Comparison of ENCODE assay signal across 2 cellular contexts in the genomic region with DNA sequence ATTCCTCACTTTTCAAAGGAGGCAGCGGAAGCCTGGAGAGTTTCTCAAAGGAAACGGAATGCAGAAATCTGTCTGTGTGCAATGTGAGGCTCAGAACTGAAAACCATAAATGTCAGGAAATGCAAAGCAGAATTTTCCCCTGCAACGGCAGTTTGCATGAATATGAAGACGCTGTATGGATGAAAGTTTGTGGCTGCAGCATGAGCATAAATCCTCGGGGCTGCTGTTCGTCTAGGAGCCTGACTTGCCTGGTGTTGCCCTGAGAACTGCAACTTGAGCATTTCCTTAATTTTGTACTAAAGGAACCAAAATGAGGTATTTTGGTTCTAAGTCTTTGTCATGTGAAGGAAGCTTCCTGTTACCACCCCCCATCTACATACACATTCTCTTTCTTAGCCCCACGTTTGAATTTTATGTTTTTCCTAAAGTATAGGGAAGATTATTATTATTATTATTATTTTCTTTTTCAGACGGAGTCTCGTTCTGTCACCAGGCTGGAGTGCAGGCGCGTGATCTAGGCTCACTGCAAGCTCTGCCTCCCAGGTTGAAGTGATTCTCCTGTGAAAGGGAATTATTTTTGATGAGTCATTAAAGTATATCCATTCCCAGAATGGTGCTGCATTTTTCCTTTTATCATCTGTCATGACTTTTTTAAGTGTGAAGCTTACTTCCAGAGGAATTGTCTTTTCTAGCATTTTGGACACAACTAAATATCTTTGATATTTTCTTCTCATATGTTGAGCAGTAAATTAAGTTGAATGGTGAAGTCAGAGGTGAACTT.
TF ChIP-seq lines count a peak whose summit lies in the region.

No MANE protein-coding gene starts in this region.

TF ChIP-seq in GM23338, 12 proteins besides CTCF, POLR2A, EP300 and RAD21 (continues in another document):
- TF ChIP-seq, protein P1, sequence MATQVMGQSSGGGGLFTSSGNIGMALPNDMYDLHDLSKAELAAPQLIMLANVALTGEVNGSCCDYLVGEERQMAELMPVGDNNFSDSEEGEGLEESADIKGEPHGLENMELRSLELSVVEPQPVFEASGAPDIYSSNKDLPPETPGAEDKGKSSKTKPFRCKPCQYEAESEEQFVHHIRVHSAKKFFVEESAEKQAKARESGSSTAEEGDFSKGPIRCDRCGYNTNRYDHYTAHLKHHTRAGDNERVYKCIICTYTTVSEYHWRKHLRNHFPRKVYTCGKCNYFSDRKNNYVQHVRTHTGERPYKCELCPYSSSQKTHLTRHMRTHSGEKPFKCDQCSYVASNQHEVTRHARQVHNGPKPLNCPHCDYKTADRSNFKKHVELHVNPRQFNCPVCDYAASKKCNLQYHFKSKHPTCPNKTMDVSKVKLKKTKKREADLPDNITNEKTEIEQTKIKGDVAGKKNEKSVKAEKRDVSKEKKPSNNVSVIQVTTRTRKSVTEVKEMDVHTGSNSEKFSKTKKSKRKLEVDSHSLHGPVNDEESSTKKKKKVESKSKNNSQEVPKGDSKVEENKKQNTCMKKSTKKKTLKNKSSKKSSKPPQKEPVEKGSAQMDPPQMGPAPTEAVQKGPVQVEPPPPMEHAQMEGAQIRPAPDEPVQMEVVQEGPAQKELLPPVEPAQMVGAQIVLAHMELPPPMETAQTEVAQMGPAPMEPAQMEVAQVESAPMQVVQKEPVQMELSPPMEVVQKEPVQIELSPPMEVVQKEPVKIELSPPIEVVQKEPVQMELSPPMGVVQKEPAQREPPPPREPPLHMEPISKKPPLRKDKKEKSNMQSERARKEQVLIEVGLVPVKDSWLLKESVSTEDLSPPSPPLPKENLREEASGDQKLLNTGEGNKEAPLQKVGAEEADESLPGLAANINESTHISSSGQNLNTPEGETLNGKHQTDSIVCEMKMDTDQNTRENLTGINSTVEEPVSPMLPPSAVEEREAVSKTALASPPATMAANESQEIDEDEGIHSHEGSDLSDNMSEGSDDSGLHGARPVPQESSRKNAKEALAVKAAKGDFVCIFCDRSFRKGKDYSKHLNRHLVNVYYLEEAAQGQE (IDR thresholded peaks at IDR 0.05; ENCODE audit: unreplicated experiment), result no peak
- TF ChIP-seq, protein P2, sequence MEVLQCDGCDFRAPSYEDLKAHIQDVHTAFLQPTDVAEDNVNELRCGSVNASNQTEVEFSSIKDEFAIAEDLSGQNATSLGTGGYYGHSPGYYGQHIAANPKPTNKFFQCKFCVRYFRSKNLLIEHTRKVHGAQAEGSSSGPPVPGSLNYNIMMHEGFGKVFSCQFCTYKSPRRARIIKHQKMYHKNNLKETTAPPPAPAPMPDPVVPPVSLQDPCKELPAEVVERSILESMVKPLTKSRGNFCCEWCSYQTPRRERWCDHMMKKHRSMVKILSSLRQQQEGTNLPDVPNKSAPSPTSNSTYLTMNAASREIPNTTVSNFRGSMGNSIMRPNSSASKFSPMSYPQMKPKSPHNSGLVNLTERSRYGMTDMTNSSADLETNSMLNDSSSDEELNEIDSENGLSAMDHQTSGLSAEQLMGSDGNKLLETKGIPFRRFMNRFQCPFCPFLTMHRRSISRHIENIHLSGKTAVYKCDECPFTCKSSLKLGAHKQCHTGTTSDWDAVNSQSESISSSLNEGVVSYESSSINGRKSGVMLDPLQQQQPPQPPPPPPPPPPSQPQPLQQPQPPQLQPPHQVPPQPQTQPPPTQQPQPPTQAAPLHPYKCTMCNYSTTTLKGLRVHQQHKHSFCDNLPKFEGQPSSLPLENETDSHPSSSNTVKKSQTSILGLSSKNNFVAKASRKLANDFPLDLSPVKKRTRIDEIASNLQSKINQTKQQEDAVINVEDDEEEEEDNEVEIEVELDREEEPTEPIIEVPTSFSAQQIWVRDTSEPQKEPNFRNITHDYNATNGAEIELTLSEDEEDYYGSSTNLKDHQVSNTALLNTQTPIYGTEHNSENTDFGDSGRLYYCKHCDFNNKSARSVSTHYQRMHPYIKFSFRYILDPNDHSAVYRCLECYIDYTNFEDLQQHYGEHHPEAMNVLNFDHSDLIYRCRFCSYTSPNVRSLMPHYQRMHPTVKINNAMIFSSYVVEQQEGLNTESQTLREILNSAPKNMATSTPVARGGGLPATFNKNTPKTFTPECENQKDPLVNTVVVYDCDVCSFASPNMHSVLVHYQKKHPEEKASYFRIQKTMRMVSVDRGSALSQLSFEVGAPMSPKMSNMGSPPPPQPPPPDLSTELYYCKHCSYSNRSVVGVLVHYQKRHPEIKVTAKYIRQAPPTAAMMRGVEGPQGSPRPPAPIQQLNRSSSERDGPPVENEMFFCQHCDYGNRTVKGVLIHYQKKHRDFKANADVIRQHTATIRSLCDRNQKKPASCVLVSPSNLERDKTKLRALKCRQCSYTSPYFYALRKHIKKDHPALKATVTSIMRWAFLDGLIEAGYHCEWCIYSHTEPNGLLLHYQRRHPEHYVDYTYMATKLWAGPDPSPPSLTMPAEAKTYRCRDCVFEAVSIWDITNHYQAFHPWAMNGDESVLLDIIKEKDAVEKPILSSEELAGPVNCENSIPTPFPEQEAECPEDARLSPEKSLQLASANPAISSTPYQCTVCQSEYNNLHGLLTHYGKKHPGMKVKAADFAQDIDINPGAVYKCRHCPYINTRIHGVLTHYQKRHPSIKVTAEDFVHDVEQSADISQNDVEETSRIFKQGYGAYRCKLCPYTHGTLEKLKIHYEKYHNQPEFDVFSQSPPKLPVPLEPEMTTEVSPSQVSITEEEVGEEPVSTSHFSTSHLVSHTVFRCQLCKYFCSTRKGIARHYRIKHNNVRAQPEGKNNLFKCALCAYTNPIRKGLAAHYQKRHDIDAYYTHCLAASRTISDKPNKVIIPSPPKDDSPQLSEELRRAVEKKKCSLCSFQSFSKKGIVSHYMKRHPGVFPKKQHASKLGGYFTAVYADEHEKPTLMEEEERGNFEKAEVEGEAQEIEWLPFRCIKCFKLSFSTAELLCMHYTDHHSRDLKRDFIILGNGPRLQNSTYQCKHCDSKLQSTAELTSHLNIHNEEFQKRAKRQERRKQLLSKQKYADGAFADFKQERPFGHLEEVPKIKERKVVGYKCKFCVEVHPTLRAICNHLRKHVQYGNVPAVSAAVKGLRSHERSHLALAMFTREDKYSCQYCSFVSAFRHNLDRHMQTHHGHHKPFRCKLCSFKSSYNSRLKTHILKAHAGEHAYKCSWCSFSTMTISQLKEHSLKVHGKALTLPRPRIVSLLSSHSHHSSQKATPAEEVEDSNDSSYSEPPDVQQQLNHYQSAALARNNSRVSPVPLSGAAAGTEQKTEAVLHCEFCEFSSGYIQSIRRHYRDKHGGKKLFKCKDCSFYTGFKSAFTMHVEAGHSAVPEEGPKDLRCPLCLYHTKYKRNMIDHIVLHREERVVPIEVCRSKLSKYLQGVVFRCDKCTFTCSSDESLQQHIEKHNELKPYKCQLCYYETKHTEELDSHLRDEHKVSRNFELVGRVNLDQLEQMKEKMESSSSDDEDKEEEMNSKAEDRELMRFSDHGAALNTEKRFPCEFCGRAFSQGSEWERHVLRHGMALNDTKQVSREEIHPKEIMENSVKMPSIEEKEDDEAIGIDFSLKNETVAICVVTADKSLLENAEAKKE (CRISPR knock-in tag; IDR thresholded peaks at IDR 0.05), result no peak
- TF ChIP-seq ZNF114 (CRISPR knock-in tag; IDR thresholded peaks at IDR 0.05) (no peak), CREB1 (CRISPR knock-in tag; IDR thresholded peaks at IDR 0.05; ENCODE audit: low read depth) (no peak), NANOG (IDR thresholded peaks at IDR 0.05; ENCODE audit: borderline replicate concordance) (no peak), STAT1 (IDR thresholded peaks at IDR 0.05; ENCODE audit: unreplicated experiment) (no peak), JUNB (IDR thresholded peaks at IDR 0.05; ENCODE audit: unreplicated experiment) (no peak), EZH2phosphoT487 (IDR thresholded peaks at IDR 0.05; ENCODE audit: unreplicated experiment) (no peak)

TF ChIP-seq in HepG2, 621 proteins besides CTCF, POLR2A, EP300 and RAD21:
- TF ChIP-seq ZFAT (CRISPR knock-in tag; conservative IDR thresholded peaks at IDR 0.05) (no peak), ZNF589 (CRISPR knock-in tag; conservative IDR thresholded peaks at IDR 0.05) (no peak), TARDBP (CRISPR knock-in tag; IDR thresholded peaks at IDR 0.05) (no peak), NFE2L2 (IDR thresholded peaks at IDR 0.05; ENCODE audit: low read length) (peak; percentile 67), HOXA3 (CRISPR knock-in tag; IDR thresholded peaks at IDR 0.05) (no peak), MAFF (IDR thresholded peaks at IDR 0.05; ENCODE audit: low read depth, low read length) (peak; percentile 25; the same call in 1 of the 2 replicates), MAFK (conservative IDR thresholded peaks at IDR 0.05 in 1 of 2, IDR thresholded peaks at IDR 0.05 in 1 of 2; ENCODE audit: low read length in 2 of 2) (peak; percentile 39 to 45; a peak in 3 of 4 replicates), ZNF549 (CRISPR knock-in tag; IDR thresholded peaks at IDR 0.05) (no peak)
- TF ChIP-seq, protein P3, sequence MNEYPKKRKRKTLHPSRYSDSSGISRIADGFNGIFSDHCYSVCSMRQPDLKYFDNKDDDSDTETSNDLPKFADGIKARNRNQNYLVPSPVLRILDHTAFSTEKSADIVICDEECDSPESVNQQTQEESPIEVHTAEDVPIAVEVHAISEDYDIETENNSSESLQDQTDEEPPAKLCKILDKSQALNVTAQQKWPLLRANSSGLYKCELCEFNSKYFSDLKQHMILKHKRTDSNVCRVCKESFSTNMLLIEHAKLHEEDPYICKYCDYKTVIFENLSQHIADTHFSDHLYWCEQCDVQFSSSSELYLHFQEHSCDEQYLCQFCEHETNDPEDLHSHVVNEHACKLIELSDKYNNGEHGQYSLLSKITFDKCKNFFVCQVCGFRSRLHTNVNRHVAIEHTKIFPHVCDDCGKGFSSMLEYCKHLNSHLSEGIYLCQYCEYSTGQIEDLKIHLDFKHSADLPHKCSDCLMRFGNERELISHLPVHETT (CRISPR knock-in tag; conservative IDR thresholded peaks at IDR 0.05), result no peak
- TF ChIP-seq, protein P4, sequence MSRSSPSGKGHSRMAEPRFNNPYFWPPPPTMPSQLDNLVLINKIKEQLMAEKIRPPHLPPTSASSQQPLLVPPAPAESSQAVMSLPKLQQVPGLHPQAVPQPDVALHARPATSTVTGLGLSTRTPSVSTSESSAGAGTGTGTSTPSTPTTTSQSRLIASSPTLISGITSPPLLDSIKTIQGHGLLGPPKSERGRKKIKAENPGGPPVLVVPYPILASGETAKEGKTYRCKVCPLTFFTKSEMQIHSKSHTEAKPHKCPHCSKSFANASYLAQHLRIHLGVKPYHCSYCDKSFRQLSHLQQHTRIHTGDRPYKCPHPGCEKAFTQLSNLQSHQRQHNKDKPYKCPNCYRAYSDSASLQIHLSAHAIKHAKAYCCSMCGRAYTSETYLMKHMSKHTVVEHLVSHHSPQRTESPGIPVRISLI (CRISPR knock-in tag; IDR thresholded peaks at IDR 0.05; ENCODE audit: borderline replicate concordance), result no peak
- TF ChIP-seq, protein P5, sequence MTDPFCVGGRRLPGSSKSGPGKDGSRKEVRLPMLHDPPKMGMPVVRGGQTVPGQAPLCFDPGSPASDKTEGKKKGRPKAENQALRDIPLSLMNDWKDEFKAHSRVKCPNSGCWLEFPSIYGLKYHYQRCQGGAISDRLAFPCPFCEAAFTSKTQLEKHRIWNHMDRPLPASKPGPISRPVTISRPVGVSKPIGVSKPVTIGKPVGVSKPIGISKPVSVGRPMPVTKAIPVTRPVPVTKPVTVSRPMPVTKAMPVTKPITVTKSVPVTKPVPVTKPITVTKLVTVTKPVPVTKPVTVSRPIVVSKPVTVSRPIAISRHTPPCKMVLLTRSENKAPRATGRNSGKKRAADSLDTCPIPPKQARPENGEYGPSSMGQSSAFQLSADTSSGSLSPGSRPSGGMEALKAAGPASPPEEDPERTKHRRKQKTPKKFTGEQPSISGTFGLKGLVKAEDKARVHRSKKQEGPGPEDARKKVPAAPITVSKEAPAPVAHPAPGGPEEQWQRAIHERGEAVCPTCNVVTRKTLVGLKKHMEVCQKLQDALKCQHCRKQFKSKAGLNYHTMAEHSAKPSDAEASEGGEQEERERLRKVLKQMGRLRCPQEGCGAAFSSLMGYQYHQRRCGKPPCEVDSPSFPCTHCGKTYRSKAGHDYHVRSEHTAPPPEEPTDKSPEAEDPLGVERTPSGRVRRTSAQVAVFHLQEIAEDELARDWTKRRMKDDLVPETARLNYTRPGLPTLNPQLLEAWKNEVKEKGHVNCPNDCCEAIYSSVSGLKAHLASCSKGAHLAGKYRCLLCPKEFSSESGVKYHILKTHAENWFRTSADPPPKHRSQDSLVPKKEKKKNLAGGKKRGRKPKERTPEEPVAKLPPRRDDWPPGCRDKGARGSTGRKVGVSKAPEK (CRISPR knock-in tag; IDR thresholded peaks at IDR 0.05; ENCODE audit: borderline replicate concordance), result no peak
